ENCODE assay signal across 23 cellular contexts in genomic region chr10:82266438-82266837, GRCh38.
DNase-seq lines count a peak whose midpoint lies in the region; ATAC-seq and TF ChIP-seq lines count a peak whose summit lies in the region.
"Had no signal": no experiment of that assay in that cellular context is flagged by ENCODE, and none has a peak within 500 bp of the region (broad histone marks: within the 10 kb centered on the region; RNA-seq: fewer than 3 reads in every experiment).

No MANE protein-coding gene starts in this region.

- H3K4me3 Mint-ChIP-seq in activated CD8-positive, alpha-beta T cell treated with anti-CD3 and anti-CD28 coated beads for 36 hours, result no peak overlapping the region
- no peak overlapping the region for H3K4me3 Mint-ChIP-seq in mesothelial cell of epicardium
- H3K4me3 Mint-ChIP-seq: activated B cell treated with CpG ODN at 0.5 μM for 24 hours; activated CD4-positive, alpha-beta memory T cell treated with anti-CD3 and anti-CD28 coated beads for 36 hours; CD4-positive, CD25-positive, alpha-beta regulatory T cell; dendritic cell treated with granulocyte-macrophage colony-stimulating factor and Interleukin-4, amounts not matched to agents 40 ng/mL and 50 ng/mL, for 4 days; nephron had no signal

- no peaks in the 10 kb centered on the region for H3K27me3 ChIP-seq in GM23248 (replicated peaks; ENCODE audit: insufficient read depth)
- H3K27me3 ChIP-seq: cardiac muscle cell, suprapubic skin had no signal

- no peak overlapping the region for H3K27ac ChIP-seq in GM23248
- H3K27ac ChIP-seq: cardiac muscle cell, suprapubic skin had no signal

- H3K4me3 ChIP-seq in GM23248, result no peak overlapping the region
- H3K4me3 ChIP-seq: cardiac muscle cell, HAP-1, suprapubic skin had no signal

- no peaks in the 10 kb centered on the region for H3K9me3 ChIP-seq in GM23248 (ENCODE audit: low read depth)
- H3K9me3 ChIP-seq: HAP-1, suprapubic skin had no signal

- no peak overlapping the region for H2AFZ ChIP-seq in GM23248

- H3K27me3 Mint-ChIP-seq in activated CD8-positive, alpha-beta T cell treated with anti-CD3 and anti-CD28 coated beads for 36 hours, result no peaks in the 10 kb centered on the region
- H3K27me3 Mint-ChIP-seq in mesothelial cell of epicardium (ENCODE audit: low read depth), result peaks cover 8% of the 10 kb centered on the region
- H3K27me3 Mint-ChIP-seq: activated B cell treated with CpG ODN at 0.5 μM for 24 hours; activated CD4-positive, alpha-beta memory T cell treated with anti-CD3 and anti-CD28 coated beads for 36 hours; CD4-positive, CD25-positive, alpha-beta regulatory T cell; dendritic cell treated with granulocyte-macrophage colony-stimulating factor and Interleukin-4, amounts not matched to agents 40 ng/mL and 50 ng/mL, for 4 days; progenitor cell of endocrine pancreas had no signal

- POLR2A ChIA-PET in activated CD8-positive, alpha-beta T cell treated with anti-CD3 and anti-CD28 coated beads for 36 hours (lab: Charles Lee), result no interaction called here

- TF ChIP-seq CTCF in activated CD8-positive, alpha-beta T cell treated with anti-CD3 and anti-CD28 coated beads for 36 hours (IDR thresholded peaks at IDR 0.05), result no peak
- no peak for TF ChIP-seq CTCF in mesothelial cell of epicardium (IDR thresholded peaks at IDR 0.05; ENCODE audit: unreplicated experiment)

- DNase-seq in GM23248 (peak; percentile 1), astrocyte of the hippocampus (ENCODE audit: low read depth, low spot score) (peak; percentile 40), fibroblast of peridontal ligament (ENCODE audit: extremely low read depth) (peak; percentile 43), non-pigmented ciliary epithelial cell (ENCODE audit: low read depth) (peak; percentile 28), mesothelial cell of epicardium (ENCODE audit: low spot score in 2 of 2, unreplicated experiment in 2 of 2) (no peak), AG08396 (ENCODE audit: low spot score) (no peak)
- no peak for DNase-seq in activated CD8-positive, alpha-beta T cell treated with anti-CD3 and anti-CD28 coated beads for 36 hours
- DNase-seq: activated B cell treated with CpG ODN at 0.5 μM for 24 hours; activated CD4-positive, alpha-beta memory T cell treated with anti-CD3 and anti-CD28 coated beads for 36 hours; activated effector memory CD4-positive, alpha-beta T cell treated with Interleukin-2 at 50 U/mL for 16 hours; CD4-positive, CD25-positive, alpha-beta regulatory T cell; EL; Karpas-422; NCI-H187 treated with DMSO at 0.1 percent for 48 hours had no signal

- H3K4me1 Mint-ChIP-seq in activated CD8-positive, alpha-beta T cell treated with anti-CD3 and anti-CD28 coated beads for 36 hours (ENCODE audit: low read depth), result no peaks in the 10 kb centered on the region
- no peaks in the 10 kb centered on the region for H3K4me1 Mint-ChIP-seq in mesothelial cell of epicardium
- H3K4me1 Mint-ChIP-seq: activated B cell treated with CpG ODN at 0.5 μM for 24 hours; CD4-positive, CD25-positive, alpha-beta regulatory T cell; nephron had no signal

- H3K27ac Mint-ChIP-seq in activated CD8-positive, alpha-beta T cell treated with anti-CD3 and anti-CD28 coated beads for 36 hours, result no peak overlapping the region
- no peak overlapping the region for H3K27ac Mint-ChIP-seq in mesothelial cell of epicardium
- H3K27ac Mint-ChIP-seq: activated B cell treated with CpG ODN at 0.5 μM for 24 hours; activated CD4-positive, alpha-beta memory T cell treated with anti-CD3 and anti-CD28 coated beads for 36 hours; CD4-positive, CD25-positive, alpha-beta regulatory T cell; dendritic cell treated with granulocyte-macrophage colony-stimulating factor and Interleukin-4, amounts not matched to agents 40 ng/mL and 50 ng/mL, for 4 days; nephron; progenitor cell of endocrine pancreas had no signal

- no peaks in the 10 kb centered on the region for H3K9me2 ChIP-seq in GM23248 (ENCODE audit: insufficient read depth)

- H3K9ac ChIP-seq in GM23248, result no peak overlapping the region

- H3K9me3 Mint-ChIP-seq in activated CD8-positive, alpha-beta T cell treated with anti-CD3 and anti-CD28 coated beads for 36 hours, result peaks cover 5% of the 10 kb centered on the region
- H3K9me3 Mint-ChIP-seq in mesothelial cell of epicardium, result no peaks in the 10 kb centered on the region
- H3K9me3 Mint-ChIP-seq: nephron had no signal

- intact Hi-C loops in activated CD8-positive, alpha-beta T cell treated with anti-CD3 and anti-CD28 coated beads for 36 hours (cut with micrococcal nuclease), result no loop called here

- in situ Hi-C loops in GM23248 (cut with MboI), result no loop called here

- CTCF ChIA-PET in activated CD8-positive, alpha-beta T cell treated with anti-CD3 and anti-CD28 coated beads for 36 hours (lab: Charles Lee), result no interaction called here

- no peaks in the 10 kb centered on the region for H3F3A ChIP-seq in GM23248 (ENCODE audit: insufficient read depth)

- WGBS in GM23248 (ENCODE audit: low coverage in 1 of 2, low lambda C conversion rate in 2 of 2, missing lambda C conversion rate in 2 of 2), 2 experiments, result 0 to 3% methylated on average over 1 of the region's 1 CpG

- no peak for ATAC-seq in activated CD8-positive, alpha-beta T cell treated with anti-CD3 and anti-CD28 coated beads for 36 hours
- ATAC-seq in HG03342 (IDR thresholded peaks at IDR 0.05; ENCODE audit: unreplicated experiment), result no peak
- ATAC-seq: left lobe of liver, SK-N-SH treated with all-trans-retinoic acid at 6 μM for 48 hours had no signal

- no peaks in the 10 kb centered on the region for H3K36me3 ChIP-seq in GM23248 (ENCODE audit: low read depth)
- H3K36me3 ChIP-seq: cardiac muscle cell, HAP-1, suprapubic skin had no signal

- no peaks in the 10 kb centered on the region for H3K36me3 Mint-ChIP-seq in activated CD8-positive, alpha-beta T cell treated with anti-CD3 and anti-CD28 coated beads for 36 hours (ENCODE audit: low read depth)
- H3K36me3 Mint-ChIP-seq in mesothelial cell of epicardium, result no peaks in the 10 kb centered on the region
- H3K36me3 Mint-ChIP-seq: activated CD4-positive, alpha-beta memory T cell treated with anti-CD3 and anti-CD28 coated beads for 36 hours; CD4-positive, CD25-positive, alpha-beta regulatory T cell had no signal

- no peak overlapping the region for H3K4me2 ChIP-seq in GM23248 (ENCODE audit: unreplicated experiment)

- no peaks in the 10 kb centered on the region for H3K79me2 ChIP-seq in GM23248 (ENCODE audit: insufficient read depth)

- H4K20me1 ChIP-seq in GM23248 (ENCODE audit: insufficient read depth), result no peaks in the 10 kb centered on the region

- no peaks in the 10 kb centered on the region for H3K4me1 ChIP-seq in GM23248 (ENCODE audit: insufficient read depth)
- H3K4me1 ChIP-seq: HAP-1, suprapubic skin had no signal

Comparison
In these comparisons a context has a peak if more than half of its experiments do, and no peak if none do; other contexts are left out.
1. DNase-seq: peak in GM23248 (single experiment), astrocyte of the hippocampus (single experiment), fibroblast of peridontal ligament (single experiment) and non-pigmented ciliary epithelial cell (single experiment); none in activated CD8-positive, alpha-beta T cell treated with anti-CD3 and anti-CD28 coated beads for 36 hours (single experiment), mesothelial cell of epicardium (0 of 2) and AG08396 (single experiment).